In the genomic region with DNA sequence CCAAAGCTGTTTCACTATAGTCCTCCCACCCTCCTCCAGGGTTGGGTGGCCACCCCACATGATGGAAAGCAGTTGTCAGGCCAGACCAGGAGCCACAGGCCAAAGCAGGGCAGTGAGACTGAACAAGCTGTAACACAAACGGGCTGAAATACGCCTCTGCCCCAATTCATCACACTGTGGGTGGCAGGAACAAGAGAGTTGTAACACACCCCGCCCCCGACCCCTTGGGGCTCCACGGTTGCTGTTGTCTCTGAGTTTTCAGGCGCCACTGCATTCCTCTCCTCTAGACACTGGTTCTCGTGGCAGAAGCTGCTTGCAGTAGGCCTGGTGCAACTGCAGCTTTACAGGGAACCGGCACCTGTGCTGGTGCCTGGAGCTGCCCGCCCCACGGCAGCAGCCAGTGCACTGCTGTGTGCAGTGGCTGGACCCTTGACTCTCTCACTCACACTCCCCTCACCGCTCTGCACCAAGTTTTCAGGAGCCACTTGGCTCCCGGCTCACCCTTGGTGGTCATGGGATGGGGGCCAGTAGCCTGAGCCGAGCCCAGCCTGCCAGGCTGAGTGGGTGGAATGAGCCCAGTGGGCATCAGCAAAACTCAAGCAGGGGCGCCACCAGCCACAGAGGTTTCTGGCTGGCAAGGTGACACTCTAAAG, we compare ENCODE assay signal across 18 cellular contexts.
A peak's percentile ranks its signal among the peaks of the same experiment; 100 is the strongest.
DNase-seq lines count a peak whose midpoint lies in the region; ATAC-seq, FAIRE-seq and TF ChIP-seq lines count a peak whose summit lies in the region.
"Had no signal": no experiment of that assay in that cellular context is flagged by ENCODE, and none has a peak within 500 bp of the region (broad histone marks: within the 10 kb centered on the region; RNA-seq: fewer than 3 reads in every experiment).

No MANE protein-coding gene starts in this region.

- no peak overlapping the region for H2BK12ac ChIP-seq in H1 (ENCODE audit: low read depth, low read length)

- H3F3A ChIP-seq in neural progenitor cell (ENCODE audit: low read depth), result no peaks in the 10 kb centered on the region

- no peak overlapping the region for H3K4me3 Mint-ChIP-seq in MCF 10A (ENCODE audit: unreplicated experiment)
- H3K4me3 Mint-ChIP-seq in neural progenitor cell, result no peak overlapping the region
- no peak overlapping the region for H3K4me3 Mint-ChIP-seq in stimulated activated naive CD8-positive, alpha-beta T cell treated with anti-CD3 and anti-CD28 coated beads, Interleukin-15, amount 100 ng/mL, for 72 hours
- H3K4me3 Mint-ChIP-seq: CD8-positive, alpha-beta T cell; IgD-negative memory B cell had no signal

- H2BK5ac ChIP-seq in H1 (ENCODE audit: low read depth, low read length), result no peak overlapping the region

- H3K9me3 Mint-ChIP-seq in MCF 10A (ENCODE audit: unreplicated experiment) (peaks cover 9% of the 10 kb centered on the region), neural progenitor cell (peaks cover 12% of the 10 kb centered on the region)
- peaks cover 9% of the 10 kb centered on the region in 2 donors for H3K9me3 Mint-ChIP-seq in stimulated activated naive CD8-positive, alpha-beta T cell treated with anti-CD3 and anti-CD28 coated beads, Interleukin-15, amount 100 ng/mL, for 72 hours

- H3K4me3 ChIP-seq in mammary epithelial cell (replicated peaks in 1 of 3; ENCODE audit: insufficient read depth in 1 of 3, low read depth in 2 of 3, low read length in 3 of 3), result no peak overlapping the region
- H3K4me3 ChIP-seq in H1 (ENCODE audit: extremely low read depth in 1 of 4, insufficient read depth in 2 of 4, low read depth in 3 of 4, low read length in 4 of 4), result no peak overlapping the region
- no peak overlapping the region for H3K4me3 ChIP-seq in neural progenitor cell
- no peak overlapping the region for H3K4me3 ChIP-seq in aorta (ENCODE audit: low read length in 2 of 2)

- CTCF ChIA-PET in mammary epithelial cell (lab: Charles Lee; ENCODE audit: low non-redundant PET), result no interaction called here
- CTCF ChIA-PET in MCF 10A (lab: Yijun Ruan, JAX), result no interaction called here
- CTCF ChIA-PET in H1 (lab: Charles Lee; ENCODE audit: partially characterized antibody), result interaction anchor here (0.5 to 1.2 kb wide), 2 partner anchors 31 to 107 kb away, joined by 3 read pairs; no protein-coding TSS in a partner anchor

- no peaks in the 10 kb centered on the region for H3K27me3 ChIP-seq in mammary epithelial cell (ENCODE audit: insufficient read depth, low read length)
- H3K27me3 ChIP-seq in H1 (replicated peaks in 1 of 4; ENCODE audit: control insufficient read depth in 3 of 4, extremely low read depth in 1 of 4, insufficient read depth in 3 of 4, low read length in 3 of 4), result no peaks in the 10 kb centered on the region
- H3K27me3 ChIP-seq in neural progenitor cell, result no peaks in the 10 kb centered on the region
- H3K27me3 ChIP-seq in aorta (ENCODE audit: control insufficient read depth in 1 of 2, insufficient read depth in 2 of 2, low read length in 1 of 2), result no peaks in the 10 kb centered on the region

- H3K27ac ChIP-seq in mammary epithelial cell (ENCODE audit: insufficient read depth, low read depth, low read length), result no peak overlapping the region
- H3K27ac ChIP-seq in H1 (ENCODE audit: low read depth, low read length), result no peak overlapping the region
- H3K27ac ChIP-seq in neural progenitor cell, result no peak overlapping the region
- H3K27ac ChIP-seq in aorta (ENCODE audit: low read depth in 1 of 2, low read length in 2 of 2), result no peak overlapping the region
- H3K27ac ChIP-seq: RWPE1 had no signal

- H3K27ac Mint-ChIP-seq in MCF 10A (ENCODE audit: low read depth, unreplicated experiment) (no peak overlapping the region), neural progenitor cell (no peak overlapping the region)
- H3K27ac Mint-ChIP-seq in stimulated activated naive CD8-positive, alpha-beta T cell treated with anti-CD3 and anti-CD28 coated beads, Interleukin-15, amount 100 ng/mL, for 72 hours, result no peak overlapping the region
- H3K27ac Mint-ChIP-seq: CD8-positive, alpha-beta T cell; IgD-negative memory B cell had no signal

- H3K23ac ChIP-seq in H1 (ENCODE audit: insufficient read length), result no peak overlapping the region

- no peak overlapping the region for H2BK15ac ChIP-seq in H1 (ENCODE audit: low read length)

- no peak overlapping the region for H2AK5ac ChIP-seq in H1 (ENCODE audit: low read depth, low read length)

- H4K8ac ChIP-seq in H1 (ENCODE audit: extremely low read depth, insufficient read depth, low read length), result peak overlapping the region; percentile 41; the same call in 1 of the 2 replicates

- WGBS in mammary epithelial cell (ENCODE audit: low coverage, missing lambda C conversion rate), result 19% methylated on average over 9 of the region's 14 CpGs
- 90% methylated on average over 6 of the region's 14 CpGs; no CpG with 5 or more reads in 1 of the 2 experiments for WGBS in H1 (ENCODE audit: extremely low coverage in 1 of 2, insufficient coverage in 1 of 2, insufficient read length in 1 of 2, insufficient replicate concordance in 2 of 2, low coverage in 1 of 2, low lambda C conversion rate in 2 of 2, missing lambda C conversion rate in 1 of 2), 2 experiments
- 76 to 77% methylated on average over 14 of the region's 14 CpGs for WGBS in aorta, 2 donors

- TF ChIP-seq POLR2A in H1 (IDR thresholded peaks at IDR 0.05; ENCODE audit: control extremely low read depth in 1 of 2, low read depth in 2 of 2, low read length in 2 of 2), result no peak

- no peak overlapping the region for H4K5ac ChIP-seq in H1 (ENCODE audit: insufficient read length, low read depth, low read length)

- no peak overlapping the region for H2BK120ac ChIP-seq in H1 (replicated peaks; ENCODE audit: low read depth, low read length)

- no peak overlapping the region for H3K14ac ChIP-seq in H1 (ENCODE audit: insufficient read length)

- H2AFZ ChIP-seq in mammary epithelial cell (ENCODE audit: low read depth, low read length), result peak overlapping the region; percentile 21
- H2AFZ ChIP-seq in H1 (ENCODE audit: low read length), result no peak overlapping the region
- H2AFZ ChIP-seq in neural progenitor cell (replicated peaks), result peak overlapping the region; percentile 17

- H3K36me3 Mint-ChIP-seq in MCF 10A (ENCODE audit: insufficient read depth, unreplicated experiment) (no peaks in the 10 kb centered on the region), neural progenitor cell (peaks cover 3% of the 10 kb centered on the region)
- H3K36me3 Mint-ChIP-seq: CD8-positive, alpha-beta T cell; IgD-negative memory B cell had no signal

- FAIRE-seq in H1 (lab: Jason Lieb, UNC), result no peak
- FAIRE-seq: D721Med had no signal

- DNase-seq in mammary epithelial cell (no peak), MCF 10A (ENCODE audit: unreplicated experiment) (no peak), H1 (ENCODE audit: low read depth in 1 of 2, low spot score in 2 of 2) (no peak), neural progenitor cell (ENCODE audit: low spot score) (peak; percentile 29), aorta (peak in 1 of 2 donors; percentile 67), SHP77 (lab: John Stamatoyannopoulos, UW) (no peak)
- DNase-seq in stimulated activated naive CD8-positive, alpha-beta T cell treated with anti-CD3 and anti-CD28 coated beads, Interleukin-15, amount 100 ng/mL, for 72 hours, result no peak
- DNase-seq: 8988T; CD8-positive, alpha-beta T cell; DMS79; GOT3; NCI-H187 treated with DMSO at 0.1 percent for 48 hours; NCI-H69; NK-92 treated with Interleukin-12 subunit alpha and Interleukin-12 subunit beta, amount 100 ng/mL, for 24 hours had no signal

- peak; percentile 52 for ATAC-seq in aorta (ENCODE audit: low FRiP score)
- ATAC-seq in GM19023 (IDR thresholded peaks at IDR 0.05; ENCODE audit: unreplicated experiment), result no peak
- no peak for ATAC-seq in stimulated activated naive CD8-positive, alpha-beta T cell treated with anti-CD3 and anti-CD28 coated beads, Interleukin-15, amount 100 ng/mL, for 72 hours
- ATAC-seq: CD8-positive, alpha-beta T cell had no signal

- POLR2A ChIA-PET in MCF 10A (lab: Yijun Ruan, JAX), result no interaction called here
- POLR2A ChIA-PET in H1 (lab: Charles Lee; ENCODE audit: partially characterized antibody), result interaction anchor here (0.6 kb wide), 1 partner anchor 160 kb away, joined by 3 read pairs; no protein-coding TSS in a partner anchor

- TF ChIP-seq EP300 in H1 (IDR thresholded peaks at IDR 0.05; ENCODE audit: borderline replicate concordance in 1 of 2, low read depth in 2 of 2, low read length in 2 of 2), result no peak

- TF ChIP-seq CTCF in mammary epithelial cell (conservative IDR thresholded peaks at IDR 0.05 in 1 of 2, IDR thresholded peaks at IDR 0.05 in 1 of 2; ENCODE audit: extremely low read depth in 1 of 2, insufficient read depth in 1 of 2, low read depth in 1 of 2, low read length in 2 of 2) (no peak), MCF 10A (IDR thresholded peaks at IDR 0.05; ENCODE audit: unreplicated experiment) (no peak), H1 (IDR thresholded peaks at IDR 0.05; ENCODE audit: control extremely low read depth in 1 of 3, insufficient read depth in 1 of 3, low read depth in 1 of 3, low read length in 3 of 3) (no peak), neural progenitor cell (IDR thresholded peaks at IDR 0.05) (no peak)

- H3K4me1 Mint-ChIP-seq in MCF 10A (ENCODE audit: insufficient read depth, unreplicated experiment), result no peaks in the 10 kb centered on the region
- no peaks in the 10 kb centered on the region for H3K4me1 Mint-ChIP-seq in neural progenitor cell
- no peaks in the 10 kb centered on the region for H3K4me1 Mint-ChIP-seq in stimulated activated naive CD8-positive, alpha-beta T cell treated with anti-CD3 and anti-CD28 coated beads, Interleukin-15, amount 100 ng/mL, for 72 hours

- no peaks in the 10 kb centered on the region for H3K4me1 ChIP-seq in mammary epithelial cell (ENCODE audit: insufficient read depth, low read length)
- no peaks in the 10 kb centered on the region; a peak in 1 of 7 replicates for H3K4me1 ChIP-seq in H1 (replicated peaks in 1 of 4; ENCODE audit: control insufficient read depth in 3 of 4, insufficient read depth in 4 of 4, low read length in 3 of 4)
- H3K4me1 ChIP-seq in neural progenitor cell, result no peaks in the 10 kb centered on the region
- H3K4me1 ChIP-seq in aorta (ENCODE audit: control insufficient read depth in 1 of 2, insufficient read depth in 2 of 2, low read length in 2 of 2), result no peaks in the 10 kb centered on the region

- BruUV-seq in mammary epithelial cell (replicated peaks; lab: Mats Ljungman, UMichigan), result no TSS peak
- no TSS peak for BruUV-seq in MCF 10A (replicated peaks; lab: Mats Ljungman, UMichigan)

- no peaks in the 10 kb centered on the region for H3K79me2 ChIP-seq in mammary epithelial cell (ENCODE audit: insufficient read depth, low read length)
- H3K79me2 ChIP-seq in H1 (ENCODE audit: control insufficient read depth in 1 of 2, insufficient read depth in 2 of 2, low read length in 2 of 2), result no peaks in the 10 kb centered on the region
- no peaks in the 10 kb centered on the region for H3K79me2 ChIP-seq in neural progenitor cell (ENCODE audit: low read depth)

- intact Hi-C loops in mammary epithelial cell (cut with micrococcal nuclease), result no loop called here
- intact Hi-C loops in MCF 10A (cut with micrococcal nuclease), result no loop called here
- intact Hi-C loops in aorta (cut with DNase I), result no loop called here

- TF ChIP-seq RAD21 in H1 (IDR thresholded peaks at IDR 0.05 in 1 of 2, conservative IDR thresholded peaks at IDR 0.05 in 1 of 2; ENCODE audit: low read depth in 2 of 2, low read length in 2 of 2), result no peak

- H3K56ac ChIP-seq in H1 (replicated peaks; ENCODE audit: insufficient read length, low read depth, low read length), result no peak overlapping the region

- H3K27me3 Mint-ChIP-seq in MCF 10A (ENCODE audit: insufficient read depth, unreplicated experiment) (no peaks in the 10 kb centered on the region), neural progenitor cell (ENCODE audit: insufficient read depth, low read depth) (no peaks in the 10 kb centered on the region)
- H3K27me3 Mint-ChIP-seq in stimulated activated naive CD8-positive, alpha-beta T cell treated with anti-CD3 and anti-CD28 coated beads, Interleukin-15, amount 100 ng/mL, for 72 hours, result no peaks in the 10 kb centered on the region
- H3K27me3 Mint-ChIP-seq: IgD-negative memory B cell had no signal

- no peaks in the 10 kb centered on the region for H3K23me2 ChIP-seq in H1 (ENCODE audit: low read depth, low read length)

- H3K4me2 ChIP-seq in mammary epithelial cell (ENCODE audit: insufficient read depth, low read depth, low read length) (no peak overlapping the region), H1 (ENCODE audit: insufficient read depth in 1 of 2, low read depth in 2 of 2, low read length in 2 of 2) (no peak overlapping the region), neural progenitor cell (no peak overlapping the region)

- H3K36me3 ChIP-seq in mammary epithelial cell (ENCODE audit: insufficient read depth, low read length) (no peaks in the 10 kb centered on the region), H1 (ENCODE audit: control insufficient read depth in 2 of 4, insufficient read depth in 4 of 4, low read length in 3 of 4) (peaks cover 0 to 3% (median 0%) of the 10 kb centered on the region in 4 experiments; a peak in 1 of 8 replicates), neural progenitor cell (no peaks in the 10 kb centered on the region), aorta (ENCODE audit: control insufficient read depth in 1 of 2, insufficient read depth in 2 of 2, low read length in 1 of 2) (no peaks in the 10 kb centered on the region)

- no peak overlapping the region for H3K4ac ChIP-seq in H1 (replicated peaks; ENCODE audit: insufficient read length, low read depth, low read length)

- dilution Hi-C loops in mammary epithelial cell (cut with HindIII; ENCODE audit: low sequenced_read_pairs), result no loop called here

- in situ Hi-C loops in mammary epithelial cell (cut with MboI; ENCODE audit: low sequenced_read_pairs in 2 of 2), result no loop called here

- H3K9me3 ChIP-seq in mammary epithelial cell (replicated peaks; ENCODE audit: insufficient read depth, low read length) (peaks cover 3% of the 10 kb centered on the region), H1 (ENCODE audit: insufficient read depth in 2 of 2, low read depth in 1 of 2, low read length in 1 of 2) (peaks cover 2 to 3% of the 10 kb centered on the region in 2 experiments; a peak in 2 of 4 replicates), neural progenitor cell (ENCODE audit: low read depth) (peaks cover 5% of the 10 kb centered on the region), aorta (ENCODE audit: control insufficient read depth, low read length) (no peaks in the 10 kb centered on the region)

- H4K91ac ChIP-seq in H1 (replicated peaks; ENCODE audit: insufficient read length, low read length), result no peak overlapping the region

- H3K9ac ChIP-seq in mammary epithelial cell (ENCODE audit: insufficient read depth, low read length) (no peak overlapping the region), H1 (replicated peaks in 1 of 4; ENCODE audit: extremely low read depth in 1 of 4, low read depth in 3 of 4, low read length in 3 of 4) (no peak overlapping the region), neural progenitor cell (no peak overlapping the region)

- H3K79me1 ChIP-seq in H1 (ENCODE audit: low read depth, low read length), result no peaks in the 10 kb centered on the region

- H2BK20ac ChIP-seq in H1 (ENCODE audit: low read length), result no peak overlapping the region

- no peak overlapping the region for H3K18ac ChIP-seq in H1 (ENCODE audit: extremely low read depth, low read length)

- no peaks in the 10 kb centered on the region for H4K20me1 ChIP-seq in mammary epithelial cell (ENCODE audit: insufficient read depth, low read length)
- no peaks in the 10 kb centered on the region for H4K20me1 ChIP-seq in H1 (replicated peaks in 1 of 2; ENCODE audit: control insufficient read depth in 1 of 2, insufficient read depth in 2 of 2, low read length in 2 of 2)
- H4K20me1 ChIP-seq in neural progenitor cell (ENCODE audit: low read depth), result no peaks in the 10 kb centered on the region
